ENCODE assay signal across 9 cellular contexts in genomic region chr14:21093769-21094681, GRCh38. TPM values are rescaled to one million over a fixed set of nuclear protein-coding genes. Genes with fewer than 3 reads are reported as not detected.
A peak's percentile ranks its signal among the peaks of the same experiment; 100 is the strongest.
DNase-seq lines count a peak whose midpoint lies in the region; ATAC-seq, FAIRE-seq and TF ChIP-seq lines count a peak whose summit lies in the region.
"Had no signal": no experiment of that assay in that cellular context is flagged by ENCODE, and none has a peak within 500 bp of the region (broad histone marks: within the 10 kb centered on the region; RNA-seq: fewer than 3 reads in every experiment).

No MANE protein-coding gene starts in this region.

- H3K4me1 Mint-ChIP-seq in activated naive CD8-positive, alpha-beta T cell treated with anti-CD3 and anti-CD28 coated beads for 36 hours = peaks cover 11% of the 10 kb centered on the region

- no peaks in the 10 kb centered on the region for H3K27me3 ChIP-seq in BJ (ENCODE audit: control insufficient read depth, insufficient read depth, low read length)
- H3K27me3 ChIP-seq: gastrocnemius medialis had no signal

- H3K4me3 Mint-ChIP-seq in activated naive CD8-positive, alpha-beta T cell treated with anti-CD3 and anti-CD28 coated beads for 36 hours = no peak overlapping the region
- H3K4me3 Mint-ChIP-seq: activated CD4-positive, alpha-beta T cell treated with anti-CD3 and anti-CD28 coated beads, Interleukin-2, amount 10 ng/mL, durations not matched to agents 24 days and 14 days had no signal

- CTCF ChIA-PET in BJ (lab: Yijun Ruan, JAX) = interaction anchor here (1.0 to 7.8 kb wide), 14 partner anchors 10 to 706 kb away, joined by 3 to 202 read pairs (median 22); partner anchors contain the start of genes ARHGEF40, RNASE13, SLC39A2 and TMEM253

- H3K4me3 ChIP-seq in BJ (ENCODE audit: low read depth, low read length) = no peak overlapping the region
- H3K4me3 ChIP-seq: gastrocnemius medialis had no signal

- H3K27ac Mint-ChIP-seq in activated naive CD8-positive, alpha-beta T cell treated with anti-CD3 and anti-CD28 coated beads for 36 hours = no peak overlapping the region
- H3K27ac Mint-ChIP-seq: activated CD4-positive, alpha-beta T cell treated with anti-CD3 and anti-CD28 coated beads, Interleukin-2, amount 10 ng/mL, durations not matched to agents 24 days and 14 days had no signal

- no peak for ATAC-seq in GM21360 (IDR thresholded peaks at IDR 0.05; ENCODE audit: unreplicated experiment)
- ATAC-seq: gastrocnemius medialis had no signal

- no peaks in the 10 kb centered on the region for H3K27me3 Mint-ChIP-seq in activated naive CD8-positive, alpha-beta T cell treated with anti-CD3 and anti-CD28 coated beads for 36 hours

- DNase-seq in BJ (ENCODE audit: low read depth) = no peak
- peak; percentile 53 for DNase-seq in NCI-H2196 treated with DMSO at 0.1 percent for 48 hours (lab: John Stamatoyannopoulos, UW; ENCODE audit: unreplicated experiment)
- DNase-seq in frontal cortex (ENCODE audit: low spot score in 2 of 2) = peak; percentile 50 to 64
- no peak for DNase-seq in AG08395 (ENCODE audit: low spot score)
- DNase-seq in activated naive CD8-positive, alpha-beta T cell treated with anti-CD3 and anti-CD28 coated beads for 36 hours = no peak
- DNase-seq: activated CD4-positive, alpha-beta T cell treated with anti-CD3 and anti-CD28 coated beads, Interleukin-2, amount 10 ng/mL, durations not matched to agents 24 days and 14 days; EL; gastrocnemius medialis had no signal

- POLR2A ChIA-PET in BJ (lab: Charles Lee) = no interaction called here

- no peaks in the 10 kb centered on the region for H3K9me3 Mint-ChIP-seq in activated naive CD8-positive, alpha-beta T cell treated with anti-CD3 and anti-CD28 coated beads for 36 hours
- H3K9me3 Mint-ChIP-seq: activated CD4-positive, alpha-beta T cell treated with anti-CD3 and anti-CD28 coated beads, Interleukin-2, amount 10 ng/mL, durations not matched to agents 24 days and 14 days had no signal

- TF ChIP-seq CTCF in BJ (IDR thresholded peaks at IDR 0.05; ENCODE audit: insufficient read depth, low read depth, low read length) = peak; percentile 42

- FAIRE-seq in frontal cortex (lab: Jason Lieb, UNC) = no peak

- H3K36me3 ChIP-seq in BJ (ENCODE audit: control insufficient read depth, insufficient read depth, low read length) = peaks cover 4% of the 10 kb centered on the region

- no peaks in the 10 kb centered on the region for H3K36me3 Mint-ChIP-seq in activated naive CD8-positive, alpha-beta T cell treated with anti-CD3 and anti-CD28 coated beads for 36 hours

RNA-seq across cellular contexts. Expression of gene ZNF219, which starts 4.4 kb away (rescaled TPM):
- polyA plus RNA-seq in BJ (2011; rRNA removed) = 10.5 and 12.2 TPM in 2 replicates
- polyA minus RNA-seq in BJ (2011; rRNA and poly(A)+ RNA removed) = 3.9 and 6.1 TPM in 2 replicates
- 6.9 TPM for total RNA-seq in frontal cortex
- total RNA-seq in activated naive CD8-positive, alpha-beta T cell treated with anti-CD3 and anti-CD28 coated beads for 36 hours = 1 to 10 TPM; 6.9 to 8.6 TPM

RNA-seq across cellular contexts. Expression of gene TMEM253, which starts 6.8 kb away (rescaled TPM):
- polyA plus RNA-seq in BJ (2011; rRNA removed) = 0.55 and 0.75 TPM in 2 replicates
- 0.14 TPM in 1 of 2 replicates, not detected in the other for polyA minus RNA-seq in BJ (2011; rRNA and poly(A)+ RNA removed)
- total RNA-seq in frontal cortex = not detected
- not detected for total RNA-seq in activated naive CD8-positive, alpha-beta T cell treated with anti-CD3 and anti-CD28 coated beads for 36 hours
- total RNA-seq: activated CD4-positive, alpha-beta T cell treated with anti-CD3 and anti-CD28 coated beads, Interleukin-2, amount 10 ng/mL, durations not matched to agents 24 days and 14 days had no signal

RNA-seq across cellular contexts. Expression of gene ARHGEF40, which starts 23.9 kb away (rescaled TPM):
- 40.4 and 62.7 TPM in 2 replicates for polyA plus RNA-seq in BJ (2011; rRNA removed)
- polyA minus RNA-seq in BJ (2011; rRNA and poly(A)+ RNA removed) = 38.1 and 59.2 TPM in 2 replicates
- 11.4 TPM for total RNA-seq in frontal cortex
- total RNA-seq in activated naive CD8-positive, alpha-beta T cell treated with anti-CD3 and anti-CD28 coated beads for 36 hours = under 1 TPM in 1 of 2 experiments, not detected in 1; 0.21 TPM
- total RNA-seq: activated CD4-positive, alpha-beta T cell treated with anti-CD3 and anti-CD28 coated beads, Interleukin-2, amount 10 ng/mL, durations not matched to agents 24 days and 14 days had no signal

RNA-seq across cellular contexts. Expression of gene RNASE8, which starts 36.4 kb away (rescaled TPM):
- not detected in 2 replicates for polyA plus RNA-seq in BJ (2011; rRNA removed)
- polyA minus RNA-seq in BJ (2011; rRNA and poly(A)+ RNA removed) = not detected in 2 replicates
- not detected for total RNA-seq in frontal cortex
- not detected for total RNA-seq in activated naive CD8-positive, alpha-beta T cell treated with anti-CD3 and anti-CD28 coated beads for 36 hours
- total RNA-seq: activated CD4-positive, alpha-beta T cell treated with anti-CD3 and anti-CD28 coated beads, Interleukin-2, amount 10 ng/mL, durations not matched to agents 24 days and 14 days; gastrocnemius medialis had no signal

RNA-seq across cellular contexts. Expression of gene RNASE7, which starts 51.9 kb away (rescaled TPM):
- polyA plus RNA-seq in BJ (2011; rRNA removed) = not detected in 2 replicates
- not detected in 2 replicates for polyA minus RNA-seq in BJ (2011; rRNA and poly(A)+ RNA removed)
- total RNA-seq in frontal cortex = not detected
- total RNA-seq in activated naive CD8-positive, alpha-beta T cell treated with anti-CD3 and anti-CD28 coated beads for 36 hours = not detected
- total RNA-seq: activated CD4-positive, alpha-beta T cell treated with anti-CD3 and anti-CD28 coated beads, Interleukin-2, amount 10 ng/mL, durations not matched to agents 24 days and 14 days had no signal

Comparison
In these comparisons a context has a peak if more than half of its experiments do, and no peak if none do; other contexts are left out.
1. DNase-seq: peak in NCI-H2196 treated with DMSO at 0.1 percent for 48 hours (single experiment) and frontal cortex (2 of 2); none in BJ (single experiment), AG08395 (single experiment) and activated naive CD8-positive, alpha-beta T cell treated with anti-CD3 and anti-CD28 coated beads for 36 hours (single experiment).
2. RNA of gene ARHGEF40, which starts 23.9 kb away (total RNA-seq): 11.4 TPM in frontal cortex (single experiment); 0.21 TPM in activated naive CD8-positive, alpha-beta T cell treated with anti-CD3 and anti-CD28 coated beads for 36 hours; every median in the first group is over 10 times any median in the second.